ENCODE assay signal across 8 cellular contexts in the genomic region with DNA sequence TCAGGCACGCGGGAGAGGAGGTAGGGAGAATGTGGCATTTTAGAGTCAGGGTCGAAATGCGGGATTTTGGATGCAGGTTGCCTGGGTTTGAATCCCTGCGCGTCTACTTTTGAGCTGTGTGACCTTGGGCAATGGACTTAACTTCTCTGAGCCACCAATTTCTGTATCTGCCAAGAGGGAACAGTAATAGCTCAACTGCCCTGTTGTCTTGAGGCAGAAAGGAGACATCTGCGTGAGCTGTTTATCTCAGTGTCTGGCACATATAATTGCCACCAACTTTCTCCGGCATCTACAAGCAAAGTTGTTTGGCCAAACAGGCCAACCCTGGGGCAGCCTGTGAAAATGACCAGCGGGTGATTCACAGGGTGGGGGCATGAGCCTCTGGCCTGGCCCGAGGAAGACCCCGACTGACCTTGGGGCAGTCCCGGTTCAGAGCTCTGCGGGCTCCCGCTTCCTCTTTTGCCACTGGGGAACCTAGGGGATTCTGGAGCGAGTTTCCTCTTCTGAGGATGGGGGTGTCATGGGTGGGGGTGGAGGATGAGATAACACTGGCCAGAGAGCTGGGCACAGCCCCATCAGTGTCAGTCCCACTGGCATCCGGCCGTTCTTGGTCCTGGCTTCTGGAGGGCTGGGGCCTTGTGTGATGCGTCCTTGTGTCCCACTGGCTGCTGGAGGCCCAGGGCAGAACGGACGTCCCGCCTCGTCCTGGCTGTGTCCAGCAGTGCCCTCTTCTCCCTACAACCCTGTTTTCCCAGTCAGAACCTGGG.
DNase-seq lines count a peak whose midpoint lies in the region; ATAC-seq lines count a peak whose summit lies in the region.

No MANE protein-coding gene starts in this region.

- no peaks in the 10 kb centered on the region for H3K9me3 ChIP-seq in adipocyte (ENCODE audit: control insufficient read depth, low read length)
- no peaks in the 10 kb centered on the region for H3K9me3 ChIP-seq in iPS DF 6.9 (ENCODE audit: control insufficient read depth, insufficient read depth, low read length)

- H3K27me3 ChIP-seq in adipocyte (replicated peaks; ENCODE audit: control insufficient read depth, insufficient read depth, low read length) (no peaks in the 10 kb centered on the region), iPS DF 6.9 (ENCODE audit: control insufficient read depth, insufficient read depth, low read length) (no peaks in the 10 kb centered on the region)

- H3K27ac ChIP-seq in iPS DF 6.9 (ENCODE audit: low read length): no peak overlapping the region

- DNase-seq in AG08396 (ENCODE audit: low spot score) (peak; percentile 58), adipocyte (ENCODE audit: low read depth) (peak; percentile 20), iPS DF 6.9 (ENCODE audit: low read depth, low spot score) (no peak), skeletal muscle cell (ENCODE audit: low read depth) (no peak)

- H3K36me3 ChIP-seq in adipocyte (ENCODE audit: control insufficient read depth, insufficient read depth, low read length, severe bottlenecking): no peaks in the 10 kb centered on the region
- H3K36me3 ChIP-seq in iPS DF 6.9 (ENCODE audit: control insufficient read depth, insufficient read depth, low read length): no peaks in the 10 kb centered on the region

- no CpG with 5 or more reads among the region's 22 CpGs for WGBS in iPS DF 6.9 (ENCODE audit: insufficient coverage, insufficient read length)

- peak overlapping the region; percentile 86 for H3K9ac ChIP-seq in adipocyte (ENCODE audit: low read length)

- ATAC-seq in HG02610 (IDR thresholded peaks at IDR 0.05; ENCODE audit: unreplicated experiment): peak; percentile 27
- ATAC-seq in GM18858 (IDR thresholded peaks at IDR 0.05; ENCODE audit: unreplicated experiment): no peak
- no peak for ATAC-seq in GM18907 (IDR thresholded peaks at IDR 0.05; ENCODE audit: unreplicated experiment)
- ATAC-seq in HG03520 (IDR thresholded peaks at IDR 0.05; ENCODE audit: unreplicated experiment): no peak

- H3K4me1 ChIP-seq in adipocyte (ENCODE audit: control insufficient read depth, insufficient read depth, low read length) (peaks cover 15% of the 10 kb centered on the region), iPS DF 6.9 (ENCODE audit: control insufficient read depth, insufficient read depth, low read length) (peaks cover 10% of the 10 kb centered on the region)

- H3K4me3 ChIP-seq in adipocyte (ENCODE audit: low read length): peak overlapping the region; percentile 85
- H3K4me3 ChIP-seq in iPS DF 6.9 (ENCODE audit: low read length): peak overlapping the region; percentile 83; the same call in 1 of the 2 replicates
- peak overlapping the region; percentile 78 for H3K4me3 ChIP-seq in skeletal muscle cell (ENCODE audit: low read depth, low read length)

Comparison
In these comparisons a context has a peak if more than half of its experiments do, and no peak if none do; other contexts are left out.
1. DNase-seq: peak in AG08396 (single experiment) and adipocyte (single experiment); none in iPS DF 6.9 (single experiment) and skeletal muscle cell (single experiment).
2. Peak in every context shown above with its lines, with median percentiles within 50 percentile points of each other: H3K4me3 ChIP-seq.